25 cellular contexts compared by ENCODE assay signal in the genomic region with DNA sequence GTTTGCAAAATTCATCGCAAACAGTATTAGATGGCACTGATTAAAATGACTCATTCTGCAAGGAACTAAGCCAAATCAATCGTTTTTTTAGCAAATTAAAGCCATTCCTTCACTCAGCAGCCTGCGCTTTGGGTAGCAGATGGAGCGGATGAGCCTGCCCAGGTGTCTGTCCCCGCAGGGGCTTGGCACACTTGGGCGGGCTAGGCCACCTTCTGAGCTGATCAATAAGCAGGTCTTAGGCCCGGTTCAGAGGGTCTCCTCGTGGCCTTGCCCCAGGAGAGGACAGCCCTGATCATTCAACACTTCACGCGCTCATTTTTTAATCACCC.
"Had no signal": no experiment of that assay in that cellular context is flagged by ENCODE, and none has a peak within 500 bp of the region (broad histone marks: within the 10 kb centered on the region; RNA-seq: fewer than 3 reads in every experiment).

No MANE protein-coding gene starts in this region.

- H3K27me3 ChIP-seq: hepatocyte, right lobe of liver, thyroid gland, upper lobe of left lung had no signal

- H3K4me3 ChIP-seq: esophagus muscularis mucosa, gastrocnemius medialis, hepatocyte, right lobe of liver, thyroid gland, upper lobe of left lung had no signal

- H3K36me3 ChIP-seq: esophagus muscularis mucosa, gastrocnemius medialis, right lobe of liver, thyroid gland, upper lobe of left lung had no signal

- DNase-seq: activated CD4-positive, alpha-beta T cell treated with anti-CD3 and anti-CD28 coated beads for 4 hours; activated CD4-positive, alpha-beta T cell treated with anti-CD3 and anti-CD28 coated beads, Interleukin-2, amount 50 U/mL, for 48 hours; activated CD8-positive, alpha-beta memory T cell treated with anti-CD3 and anti-CD28 coated beads for 24 hours; activated gamma-delta T cell treated with Interleukin-2 at 50 U/mL for 16 hours; activated naive CD4-positive, alpha-beta T cell treated with anti-CD3 and anti-CD28 coated beads, Interleukin-2, amount 50 U/mL, for 16 hours; amniotic stem cell; central memory CD4-positive, alpha-beta T cell; endodermal cell; gastrocnemius medialis; midbrain; naive thymus-derived CD8-positive, alpha-beta T cell; occipital lobe; right lobe of liver; small intestine; stimulated activated CD4-positive, alpha-beta T cell treated with anti-CD3 and anti-CD28 coated beads, Interleukin-1b, Interleukin-23, amount 100 ng/mL, for 48 hours; stimulated activated CD4-positive, alpha-beta T cell treated with anti-CD3 and anti-CD28 coated beads, Interleukin-4, amount 100 ng/mL, for 4 hours; stimulated activated CD8-positive, alpha-beta memory T cell treated with anti-CD3 and anti-CD28 coated beads, Interleukin-4, amount 100 ng/mL, for 48 hours; stimulated activated naive CD8-positive, alpha-beta T cell treated with anti-CD3 and anti-CD28 coated beads, Interleukin-15, amount 100 ng/mL, for 72 hours; substantia nigra; thyroid gland; upper lobe of left lung had no signal

- H3K27ac ChIP-seq: esophagus muscularis mucosa, gastrocnemius medialis, hepatocyte, right lobe of liver, thyroid gland, upper lobe of left lung had no signal

- H3K9me3 ChIP-seq: gastrocnemius medialis, right lobe of liver, thyroid gland had no signal

- H3K4me1 ChIP-seq: esophagus muscularis mucosa, gastrocnemius medialis, right lobe of liver, upper lobe of left lung had no signal

- ATAC-seq: gastrocnemius medialis; left colon; naive thymus-derived CD8-positive, alpha-beta T cell; right lobe of liver; stimulated activated memory B cell treated with anti-CD40 and anti-IgM and Interleukin-4, amounts not matched to agents 10 μg/mL and 1 μg/mL and 100 μg/mL, for 72 hours; stimulated activated naive CD8-positive, alpha-beta T cell treated with anti-CD3 and anti-CD28 coated beads, Interleukin-15, amount 100 ng/mL, for 72 hours had no signal
